In genomic region chr1:114740331-114740730, GRCh38 we compare ENCODE assay signal across 29 cellular contexts. TPM values are rescaled to one million over a fixed set of nuclear protein-coding genes. Genes with fewer than 3 reads are reported as not detected.
DNase-seq lines count a peak whose midpoint lies in the region; ATAC-seq, FAIRE-seq and TF ChIP-seq lines count a peak whose summit lies in the region.
"Had no signal": no experiment of that assay in that cellular context is flagged by ENCODE, and none has a peak within 500 bp of the region (broad histone marks: within the 10 kb centered on the region; RNA-seq: fewer than 3 reads in every experiment).

No MANE protein-coding gene starts in this region.

- H2AFZ ChIP-seq in GM23338 (no peak overlapping the region), K562 (ENCODE audit: low read depth, low read length) (no peak overlapping the region)

- ATAC-seq in GM23338 (no peak), K562 (no peak), GM19452 (IDR thresholded peaks at IDR 0.05; ENCODE audit: unreplicated experiment) (no peak), GM19467 (IDR thresholded peaks at IDR 0.05; ENCODE audit: unreplicated experiment) (no peak)
- ATAC-seq: GM12878, HCT116 had no signal

- peaks cover 3% of the 10 kb centered on the region for H3K4me1 ChIP-seq in GM23338 (ENCODE audit: insufficient read depth)
- no peaks in the 10 kb centered on the region for H3K4me1 ChIP-seq in HUES6 (ENCODE audit: control insufficient read depth, insufficient read depth, low read length)
- no peaks in the 10 kb centered on the region for H3K4me1 ChIP-seq in K562 (replicated peaks in 1 of 2; ENCODE audit: control insufficient read depth in 2 of 2, insufficient read depth in 2 of 2, low read length in 2 of 2)
- peaks cover 22 to 34% (median 24%) of the 10 kb centered on the region in 3 donors for H3K4me1 ChIP-seq in skeletal muscle tissue (ENCODE audit: control insufficient read depth in 3 of 3, insufficient read depth in 3 of 3, low read length in 3 of 3)

- no peaks in the 10 kb centered on the region for H3K27me3 ChIP-seq in GM23338 (ENCODE audit: insufficient read depth)
- no peaks in the 10 kb centered on the region for H3K27me3 ChIP-seq in HUES6 (ENCODE audit: control insufficient read depth, insufficient read depth, low read length)
- H3K27me3 ChIP-seq in K562 (ENCODE audit: control insufficient read depth in 2 of 2, insufficient read depth in 2 of 2, low read length in 2 of 2), result no peaks in the 10 kb centered on the region
- H3K27me3 ChIP-seq in skeletal muscle tissue (ENCODE audit: control insufficient read depth in 3 of 3, insufficient read depth in 3 of 3, low read length in 3 of 3), result no peaks in the 10 kb centered on the region

- H3K9me2 ChIP-seq in GM23338 (ENCODE audit: insufficient read depth), result no peaks in the 10 kb centered on the region

- in situ Hi-C loops in K562 (cut with MboI), result no loop called here

- no peaks in the 10 kb centered on the region for H3F3A ChIP-seq in GM23338 (replicated peaks; ENCODE audit: low read depth)

- H3K4me1 Mint-ChIP-seq in GM23338, result peaks cover 9% of the 10 kb centered on the region; the same call in 2 of the 3 replicates

- no peak for TF ChIP-seq POLR2A in K562 (conservative IDR thresholded peaks at IDR 0.05)

- TF ChIP-seq CTCF in GM23338 (conservative IDR thresholded peaks at IDR 0.05; ENCODE audit: low read depth in 2 of 2) (no peak), K562 (IDR thresholded peaks at IDR 0.05 in 2 of 3, conservative IDR thresholded peaks at IDR 0.05 in 1 of 3; ENCODE audit: insufficient read depth in 2 of 3, low read depth in 1 of 3, low read length in 3 of 3) (no peak)

- H3K36me3 ChIP-seq in GM23338 (ENCODE audit: insufficient read depth) (peaks cover 29% of the 10 kb centered on the region), HUES6 (ENCODE audit: control insufficient read depth, insufficient read depth, low read length) (peaks cover 97% of the 10 kb centered on the region), K562 (ENCODE audit: control insufficient read depth, insufficient read depth, low read length) (peaks cover 96% of the 10 kb centered on the region), skeletal muscle tissue (ENCODE audit: control insufficient read depth in 3 of 3, insufficient read depth in 3 of 3, low read length in 3 of 3) (peaks cover 15 to 51% (median 33%) of the 10 kb centered on the region in 3 donors)

- peaks cover 33% of the 10 kb centered on the region for H4K20me1 ChIP-seq in GM23338 (replicated peaks; ENCODE audit: insufficient read depth)
- 0 out of 2 replicates have a peak, but pooled peaks cover 3% of the 10 kb centered on the region for H4K20me1 ChIP-seq in K562 (replicated peaks; ENCODE audit: control insufficient read depth, insufficient read depth, low read length)

- no peaks in the 10 kb centered on the region for H3K9me3 Mint-ChIP-seq in GM23338
- H3K9me3 Mint-ChIP-seq: CD8-positive, alpha-beta memory T cell had no signal

- peaks cover 81% of the 10 kb centered on the region for H3K36me3 Mint-ChIP-seq in GM23338 (ENCODE audit: low read depth)

- H3K27ac Mint-ChIP-seq in GM23338, result peak overlapping the region; percentile 66
- H3K27ac Mint-ChIP-seq: B cell had no signal

- TF ChIP-seq EP300 in K562 (IDR thresholded peaks at IDR 0.05; ENCODE audit: low read length), result no peak

- H3K9ac ChIP-seq in HUES6 (ENCODE audit: low read length) (no peak overlapping the region), K562 (ENCODE audit: insufficient read depth in 1 of 2, low read depth in 2 of 2, low read length in 2 of 2) (no peak overlapping the region), skeletal muscle tissue (ENCODE audit: low read depth in 1 of 3, low read length in 3 of 3) (no peak overlapping the region)

- no TSS peak for BruUV-seq in K562 (replicated peaks; lab: Mats Ljungman, UMichigan)

- FAIRE-seq in K562 (lab: Jason Lieb, UNC) (no peak), RCC 7860 (lab: Jason Lieb, UNC) (no peak)
- FAIRE-seq: GM12878 had no signal

- POLR2A ChIA-PET in K562 (lab: Yijun Ruan, JAX), result interaction anchor here (0.6 kb wide), 1 partner anchor 34 kb away, joined by 3 read pairs; no protein-coding TSS in a partner anchor

- DNase-seq in GM23338 (ENCODE audit: low spot score) (no peak), K562 (ENCODE audit: extremely low read depth in 1 of 4, low spot score in 3 of 4) (no peak), RCC 7860 (ENCODE audit: low spot score) (no peak)
- DNase-seq: CD8-positive, alpha-beta memory T cell; DMS 273 treated with DMSO at 0.1 percent for 48 hours; DMS79; EL; GDM1; KG1; NCI-H1048; NCI-H1417; NCI-H1694; NCI-H2029 treated with DMSO at 0.1 percent for 48 hours; NCI-H2227 treated with DMSO at 0.1 percent for 48 hours; NCI-H526 treated with DMSO at 0.1 percent for 48 hours; SHP77 had no signal

- CTCF ChIA-PET in K562 (lab: Yijun Ruan, JAX; ENCODE audit: low intra/inter-chr PET ratio), result no interaction called here

- no peaks in the 10 kb centered on the region for H3K27me3 Mint-ChIP-seq in GM23338 (ENCODE audit: insufficient read depth, low read depth, poor library complexity)
- H3K27me3 Mint-ChIP-seq: B cell; CD8-positive, alpha-beta memory T cell had no signal

- H3K27ac ChIP-seq in GM23338 (ENCODE audit: low read depth) (no peak overlapping the region), HUES6 (ENCODE audit: low read depth, low read length) (peak overlapping the region; percentile 4; the same call in 1 of the 2 replicates), K562 (ENCODE audit: extremely low read depth, low read depth, low read length) (no peak overlapping the region), skeletal muscle tissue (ENCODE audit: low read depth, low read length) (peak overlapping the region; percentile 43)
- H3K27ac ChIP-seq: C4-2B, RWPE1 had no signal

- H3K9me3 ChIP-seq in HUES6 (ENCODE audit: control insufficient read depth, insufficient read depth, low read depth, low read length), result no peaks in the 10 kb centered on the region
- no peaks in the 10 kb centered on the region for H3K9me3 ChIP-seq in K562 (replicated peaks; ENCODE audit: control insufficient read depth, insufficient read depth, low read depth, low read length)
- no peaks in the 10 kb centered on the region for H3K9me3 ChIP-seq in skeletal muscle tissue (ENCODE audit: control insufficient read depth in 3 of 3, low read length in 3 of 3)

- no peak overlapping the region for H3K4me3 ChIP-seq in GM23338
- no peak overlapping the region for H3K4me3 ChIP-seq in HUES6 (ENCODE audit: low read depth, low read length)
- no peak overlapping the region for H3K4me3 ChIP-seq in K562
- H3K4me3 ChIP-seq in skeletal muscle tissue (ENCODE audit: low read length in 3 of 3), result no peak overlapping the region
- H3K4me3 ChIP-seq: GM12878 had no signal

- no peak for TF ChIP-seq RAD21 in K562 (CRISPR knock-in tag; conservative IDR thresholded peaks at IDR 0.05 in 1 of 2, IDR thresholded peaks at IDR 0.05 in 1 of 2)

- no peak overlapping the region for H3K4me2 ChIP-seq in GM23338
- no peak overlapping the region for H3K4me2 ChIP-seq in K562 (ENCODE audit: insufficient read depth, low read length)

- no peak overlapping the region for H3K4me3 Mint-ChIP-seq in GM23338
- H3K4me3 Mint-ChIP-seq: B cell; CD8-positive, alpha-beta memory T cell had no signal

- 91% methylated on average over 1 of the region's 1 CpG for WGBS in K562 (ENCODE audit: insufficient coverage, low coverage, missing lambda C conversion rate)

- intact Hi-C loops in K562 (cut with micrococcal nuclease), result no loop called here

- H3K9me1 ChIP-seq in K562 (ENCODE audit: control insufficient read depth, insufficient read depth, low read length), result no peaks in the 10 kb centered on the region

- peaks cover 98% of the 10 kb centered on the region for H3K79me2 ChIP-seq in GM23338 (replicated peaks; ENCODE audit: insufficient read depth)
- H3K79me2 ChIP-seq in K562 (ENCODE audit: control insufficient read depth, insufficient read depth, low read length), result peaks cover 84% of the 10 kb centered on the region

RNA-seq across cellular contexts. Expression of gene CSDE1, which starts 17.5 kb away (rescaled TPM):
- 1,054 and 1,579 TPM in 2 replicates for total RNA-seq in GM23338 (2014; rRNA removed; shearing (Covaris generic))
- polyA plus RNA-seq in GM23338 (2016; fragmentation: Nextera tagmentation; extraction: Ambion mirVana), result 210 and 214 TPM in 2 replicates
- total RNA-seq in K562 (2011; cell fraction: chromatin; rRNA removed; ENCODE audit: low replicate concordance), result 115 and 267 TPM in 2 replicates
- total RNA-seq in K562 (2011; cell fraction: nucleolus; rRNA removed), result 68.3 and 72.0 TPM in 2 replicates
- total RNA-seq in K562 (2011; cell fraction: nucleoplasm; rRNA removed), result 119 and 159 TPM in 2 replicates
- 403 and 417 TPM in 2 replicates for total RNA-seq in K562 (2014; rRNA removed)
- total RNA-seq in K562 (2014; rRNA removed; fragmentation: Illumina TruSeq; extraction: Trizol), result 491 and 540 TPM in 2 replicates
- 489 and 519 TPM in 2 replicates for total RNA-seq in K562 (2015; rRNA removed; fragmentation: Illumina TruSeq; extraction: Trizol)
- total RNA-seq in K562 (2021), result 490 and 538 TPM in 2 replicates
- polyA plus RNA-seq in K562 (2011; rRNA removed), result 293 and 344 TPM in 2 replicates
- 77.3 and 177 TPM in 2 replicates for polyA plus RNA-seq in K562 (2011; cell fraction: cytosol; rRNA removed)
- polyA plus RNA-seq in K562 (2011; cell fraction: nucleus; rRNA removed), result 163 and 234 TPM in 2 replicates
- polyA plus RNA-seq in K562 (2012), result 294 and 854 TPM in 2 replicates
- 404 and 453 TPM in 2 replicates for polyA plus RNA-seq in K562 (2014; fragmentation: Illumina TruSeq; extraction: Trizol)
- 100 to 1,000 TPM; 174 to 365 TPM for polyA plus RNA-seq in K562 (2014; fragmentation: Nextera tagmentation; extraction: Ambion mirVana)
- 250 and 262 TPM in 2 replicates for polyA plus RNA-seq in K562 (2014; rRNA removed)
- 1,116 and 1,163 TPM in 2 replicates for polyA minus RNA-seq in K562 (2011; rRNA and poly(A)+ RNA removed)
- 213 and 256 TPM in 2 replicates for polyA minus RNA-seq in K562 (2011; cell fraction: cytosol; rRNA and poly(A)+ RNA removed)
- 82.3 and 182 TPM in 2 replicates for polyA minus RNA-seq in K562 (2011; cell fraction: nucleus; rRNA and poly(A)+ RNA removed)
- 657 TPM for total RNA-seq in skeletal muscle tissue

RNA-seq across cellular contexts. Expression of gene NRAS, which starts 23.8 kb away (rescaled TPM):
- 83.2 and 84.7 TPM in 2 replicates for total RNA-seq in GM23338 (2014; rRNA removed; shearing (Covaris generic))
- polyA plus RNA-seq in GM23338 (2016; fragmentation: Nextera tagmentation; extraction: Ambion mirVana), result 18.4 and 22.3 TPM in 2 replicates
- total RNA-seq in K562 (2011; cell fraction: chromatin; rRNA removed; ENCODE audit: low replicate concordance), result 6.6 and 16.1 TPM in 2 replicates
- total RNA-seq in K562 (2011; cell fraction: nucleolus; rRNA removed), result 6.3 and 6.6 TPM in 2 replicates
- total RNA-seq in K562 (2011; cell fraction: nucleoplasm; rRNA removed), result 13.1 and 23.9 TPM in 2 replicates
- total RNA-seq in K562 (2014; rRNA removed), result 48.8 and 54.0 TPM in 2 replicates
- 94.5 and 107 TPM in 2 replicates for total RNA-seq in K562 (2014; rRNA removed; fragmentation: Illumina TruSeq; extraction: Trizol)
- total RNA-seq in K562 (2015; rRNA removed; fragmentation: Illumina TruSeq; extraction: Trizol), result 75.7 and 84.1 TPM in 2 replicates
- total RNA-seq in K562 (2021), result 60.3 and 60.6 TPM in 2 replicates
- polyA plus RNA-seq in K562 (2011; rRNA removed), result 56.1 and 76.7 TPM in 2 replicates
- polyA plus RNA-seq in K562 (2011; cell fraction: cytosol; rRNA removed), result 18.1 and 33.5 TPM in 2 replicates
- polyA plus RNA-seq in K562 (2011; cell fraction: nucleus; rRNA removed), result 7.7 and 9.0 TPM in 2 replicates
- polyA plus RNA-seq in K562 (2012), result 43.0 and 46.9 TPM in 2 replicates
- 64.2 and 75.4 TPM in 2 replicates for polyA plus RNA-seq in K562 (2014; fragmentation: Illumina TruSeq; extraction: Trizol)
- polyA plus RNA-seq in K562 (2014; fragmentation: Nextera tagmentation; extraction: Ambion mirVana), result 10 to 100 TPM; 58.2 to 79.7 TPM
- polyA plus RNA-seq in K562 (2014; rRNA removed), result 40.7 and 49.0 TPM in 2 replicates
- polyA minus RNA-seq in K562 (2011; rRNA and poly(A)+ RNA removed), result 132 and 140 TPM in 2 replicates
- polyA minus RNA-seq in K562 (2011; cell fraction: cytosol; rRNA and poly(A)+ RNA removed), result 35.5 and 51.2 TPM in 2 replicates
- polyA minus RNA-seq in K562 (2011; cell fraction: nucleus; rRNA and poly(A)+ RNA removed), result 7.1 and 13.3 TPM in 2 replicates
- total RNA-seq in skeletal muscle tissue, result 31.8 TPM

RNA-seq across cellular contexts. Expression of gene SIKE1, which starts 40.2 kb away (rescaled TPM):
- 74.0 and 90.4 TPM in 2 replicates for total RNA-seq in GM23338 (2014; rRNA removed; shearing (Covaris generic))
- 79.6 and 96.3 TPM in 2 replicates for polyA plus RNA-seq in GM23338 (2016; fragmentation: Nextera tagmentation; extraction: Ambion mirVana)
- 33.9 and 50.7 TPM in 2 replicates for total RNA-seq in K562 (2011; cell fraction: chromatin; rRNA removed; ENCODE audit: low replicate concordance)
- 36.4 and 47.5 TPM in 2 replicates for total RNA-seq in K562 (2011; cell fraction: nucleolus; rRNA removed)
- 41.2 and 48.9 TPM in 2 replicates for total RNA-seq in K562 (2011; cell fraction: nucleoplasm; rRNA removed)
- total RNA-seq in K562 (2014; rRNA removed), result 144 and 145 TPM in 2 replicates
- 80.2 and 84.5 TPM in 2 replicates for total RNA-seq in K562 (2014; rRNA removed; fragmentation: Illumina TruSeq; extraction: Trizol)
- 63.6 and 67.4 TPM in 2 replicates for total RNA-seq in K562 (2015; rRNA removed; fragmentation: Illumina TruSeq; extraction: Trizol)
- total RNA-seq in K562 (2021), result 76.3 and 80.8 TPM in 2 replicates
- 91.1 and 98.0 TPM in 2 replicates for polyA plus RNA-seq in K562 (2011; rRNA removed)
- 44.0 and 50.8 TPM in 2 replicates for polyA plus RNA-seq in K562 (2011; cell fraction: cytosol; rRNA removed)
- 47.8 and 51.2 TPM in 2 replicates for polyA plus RNA-seq in K562 (2011; cell fraction: nucleus; rRNA removed)
- 34.4 and 70.7 TPM in 2 replicates for polyA plus RNA-seq in K562 (2012)
- 45.9 and 56.3 TPM in 2 replicates for polyA plus RNA-seq in K562 (2014; fragmentation: Illumina TruSeq; extraction: Trizol)
- 10 to 100 TPM; 21.8 to 31.4 TPM for polyA plus RNA-seq in K562 (2014; fragmentation: Nextera tagmentation; extraction: Ambion mirVana)
- 103 TPM in 2 replicates for polyA plus RNA-seq in K562 (2014; rRNA removed)
- 112 and 117 TPM in 2 replicates for polyA minus RNA-seq in K562 (2011; rRNA and poly(A)+ RNA removed)
- polyA minus RNA-seq in K562 (2011; cell fraction: cytosol; rRNA and poly(A)+ RNA removed), result 33.7 and 49.5 TPM in 2 replicates
- 52.5 and 60.4 TPM in 2 replicates for polyA minus RNA-seq in K562 (2011; cell fraction: nucleus; rRNA and poly(A)+ RNA removed)
- total RNA-seq in skeletal muscle tissue, result 27.7 TPM

RNA-seq across cellular contexts. Expression of gene AMPD1, which starts 45.0 kb away (rescaled TPM):
- not detected in 2 replicates for total RNA-seq in GM23338 (2014; rRNA removed; shearing (Covaris generic))
- 0.27 TPM in 1 of 2 replicates, not detected in the other for polyA plus RNA-seq in GM23338 (2016; fragmentation: Nextera tagmentation; extraction: Ambion mirVana)
- total RNA-seq in K562 (2011; cell fraction: chromatin; rRNA removed; ENCODE audit: low replicate concordance), result 0.63 TPM in 1 of 2 replicates, not detected in the other
- total RNA-seq in K562 (2011; cell fraction: nucleolus; rRNA removed), result not detected in 2 replicates
- not detected in 2 replicates for total RNA-seq in K562 (2011; cell fraction: nucleoplasm; rRNA removed)
- total RNA-seq in K562 (2014; rRNA removed), result not detected in 2 replicates
- not detected in 2 replicates for total RNA-seq in K562 (2014; rRNA removed; fragmentation: Illumina TruSeq; extraction: Trizol)
- not detected in 2 replicates for total RNA-seq in K562 (2015; rRNA removed; fragmentation: Illumina TruSeq; extraction: Trizol)
- total RNA-seq in K562 (2021), result not detected in 2 replicates
- polyA plus RNA-seq in K562 (2011; rRNA removed), result 0.04 and 0.08 TPM in 2 replicates
- 0.04 TPM in 1 of 2 replicates, not detected in the other for polyA plus RNA-seq in K562 (2011; cell fraction: cytosol; rRNA removed)
- polyA plus RNA-seq in K562 (2011; cell fraction: nucleus; rRNA removed), result 0.04 TPM in 1 of 2 replicates, not detected in the other
- polyA plus RNA-seq in K562 (2012), result not detected in 2 replicates
- polyA plus RNA-seq in K562 (2014; fragmentation: Illumina TruSeq; extraction: Trizol), result not detected in 2 replicates
- not detected for polyA plus RNA-seq in K562 (2014; fragmentation: Nextera tagmentation; extraction: Ambion mirVana)
- polyA plus RNA-seq in K562 (2014; rRNA removed), result 0.17 TPM in 1 of 2 replicates, not detected in the other
- not detected in 2 replicates for polyA minus RNA-seq in K562 (2011; rRNA and poly(A)+ RNA removed)
- polyA minus RNA-seq in K562 (2011; cell fraction: cytosol; rRNA and poly(A)+ RNA removed), result not detected in 2 replicates
- polyA minus RNA-seq in K562 (2011; cell fraction: nucleus; rRNA and poly(A)+ RNA removed), result not detected in 2 replicates
- 40.7 TPM for total RNA-seq in skeletal muscle tissue
- total RNA-seq: B cell; CD8-positive, alpha-beta memory T cell; GM12878; H4; HT-29; NCI-H460; SK-MEL-5 had no signal
- polyA plus RNA-seq: CD8-positive, alpha-beta memory T cell had no signal

Comparison
In these comparisons a context has a peak if more than half of its experiments do, and no peak if none do; other contexts are left out.
1. H3K27ac ChIP-seq: peak in HUES6 (single experiment) and skeletal muscle tissue (single experiment); none in GM23338 (single experiment) and K562 (single experiment).